17 cellular contexts compared by ENCODE assay signal in genomic region chr3:98623572-98624280, GRCh38. TPM values are rescaled to one million over a fixed set of nuclear protein-coding genes. Genes with fewer than 3 reads are reported as not detected.
DNase-seq lines count a peak whose midpoint lies in the region; ATAC-seq and TF ChIP-seq lines count a peak whose summit lies in the region.
"Had no signal": no experiment of that assay in that cellular context is flagged by ENCODE, and none has a peak within 500 bp of the region (broad histone marks: within the 10 kb centered on the region; RNA-seq: fewer than 3 reads in every experiment).

No MANE protein-coding gene starts in this region.

- ATAC-seq in activated naive CD4-positive, alpha-beta T cell treated with anti-CD3 and anti-CD28 coated beads, Interleukin-2, amount 50 U/mL, for 72 hours: no peak
- ATAC-seq in GM19455 (IDR thresholded peaks at IDR 0.05; ENCODE audit: unreplicated experiment): no peak
- ATAC-seq in HG02642 (IDR thresholded peaks at IDR 0.05; ENCODE audit: poor library complexity, unreplicated experiment): no peak
- ATAC-seq: CD8-positive, alpha-beta T cell; K562 had no signal

- no peaks in the 10 kb centered on the region for H3K36me3 ChIP-seq in H7 (replicated peaks; ENCODE audit: control insufficient read depth, insufficient read depth, low read length)
- no peaks in the 10 kb centered on the region for H3K36me3 ChIP-seq in PC-9 (ENCODE audit: low read depth)
- H3K36me3 ChIP-seq: BLaER1 treated with 17β-estradiol and CSF1 and Interleukin-3, amounts not matched to agents 10 nM and 100 nM had no signal

- no peak overlapping the region for H3K4me3 ChIP-seq in H7 (ENCODE audit: insufficient read depth, low read depth, low read length)
- H3K4me3 ChIP-seq in PC-9: no peak overlapping the region
- H3K4me3 ChIP-seq: BLaER1 treated with 17β-estradiol and CSF1 and Interleukin-3, amounts not matched to agents 10 nM and 100 nM; K562 had no signal

- H3K9me2 ChIP-seq in PC-9 (ENCODE audit: insufficient read depth): no peaks in the 10 kb centered on the region

- H3K4me2 ChIP-seq in PC-9: no peak overlapping the region
- H3K4me2 ChIP-seq: BLaER1 treated with 17β-estradiol and CSF1 and Interleukin-3, amounts not matched to agents 10 nM and 100 nM had no signal

- DNase-seq in H7: peak; percentile 2
- no peak for DNase-seq in PC-9
- peak; percentile 50 for DNase-seq in iPS DF 19.7 (ENCODE audit: low read depth, low spot score)
- peak; percentile 26 for DNase-seq in iPS-NIHi7 (ENCODE audit: extremely low spot score)
- DNase-seq in activated naive CD4-positive, alpha-beta T cell treated with anti-CD3 and anti-CD28 coated beads, Interleukin-2, amount 50 U/mL, for 72 hours (ENCODE audit: low spot score in 2 of 2): no peak
- no peak for DNase-seq in GOT3 (lab: John Stamatoyannopoulos, UW)
- DNase-seq: CD8-positive, alpha-beta T cell; DMS 273 treated with DMSO at 0.1 percent for 48 hours; DMS53; GDM1; IMR-90 had no signal

- H3K79me2 ChIP-seq in PC-9 (ENCODE audit: low read depth): no peaks in the 10 kb centered on the region

- 0 out of 2 replicates have a peak overlapping the region, but pooled peaks have one; percentile 7 for H2AFZ ChIP-seq in PC-9

- no peak overlapping the region for H3K27ac Mint-ChIP-seq in activated naive CD4-positive, alpha-beta T cell treated with anti-CD3 and anti-CD28 coated beads, Interleukin-2, amount 50 U/mL, for 72 hours
- H3K27ac Mint-ChIP-seq: B cell; CD8-positive, alpha-beta T cell had no signal

- no peaks in the 10 kb centered on the region for H3K36me3 Mint-ChIP-seq in activated naive CD4-positive, alpha-beta T cell treated with anti-CD3 and anti-CD28 coated beads, Interleukin-2, amount 50 U/mL, for 72 hours
- H3K36me3 Mint-ChIP-seq: CD8-positive, alpha-beta T cell had no signal

- no peaks in the 10 kb centered on the region for H3K27me3 ChIP-seq in H7 (ENCODE audit: control insufficient read depth, insufficient read depth, low read length)
- no peaks in the 10 kb centered on the region for H3K27me3 ChIP-seq in PC-9 (ENCODE audit: insufficient read depth, low read depth)
- H3K27me3 ChIP-seq: BLaER1 treated with 17β-estradiol and CSF1 and Interleukin-3, amounts not matched to agents 10 nM and 100 nM had no signal

- POLR2A ChIA-PET in PC-9 (lab: Charles Lee; ENCODE audit: unreplicated experiment): no interaction called here

- H4K20me1 ChIP-seq in PC-9 (ENCODE audit: insufficient read depth): no peaks in the 10 kb centered on the region
- H4K20me1 ChIP-seq: BLaER1 treated with 17β-estradiol and CSF1 and Interleukin-3, amounts not matched to agents 10 nM and 100 nM had no signal

- H3F3A ChIP-seq in PC-9 (ENCODE audit: insufficient read depth, low read depth): no peaks in the 10 kb centered on the region

- H3K27ac ChIP-seq in PC-9: no peak overlapping the region
- H3K27ac ChIP-seq: BLaER1 treated with 17β-estradiol and CSF1 and Interleukin-3, amounts not matched to agents 10 nM and 100 nM; HL-60 had no signal

- intact Hi-C loops in PC-9 (cut with micrococcal nuclease; ENCODE audit: unreplicated experiment): no loop called here

- no peaks in the 10 kb centered on the region for H3K9me3 ChIP-seq in PC-9 (ENCODE audit: insufficient read depth, low read depth)
- H3K9me3 ChIP-seq: BLaER1 treated with 17β-estradiol and CSF1 and Interleukin-3, amounts not matched to agents 10 nM and 100 nM had no signal

- CTCF ChIA-PET in PC-9 (lab: Charles Lee): no interaction called here

- no peak for TF ChIP-seq CTCF in PC-9 (conservative IDR thresholded peaks at IDR 0.05)

- no peaks in the 10 kb centered on the region for H3K4me1 ChIP-seq in PC-9 (replicated peaks; ENCODE audit: insufficient read depth)

- H3K9me3 Mint-ChIP-seq in activated naive CD4-positive, alpha-beta T cell treated with anti-CD3 and anti-CD28 coated beads, Interleukin-2, amount 50 U/mL, for 72 hours: no peaks in the 10 kb centered on the region
- H3K9me3 Mint-ChIP-seq: CD8-positive, alpha-beta T cell had no signal

- no TSS peak for BruUV-seq in PC-9 (replicated peaks; lab: Mats Ljungman, UMichigan)

RNA-seq across cellular contexts. Expression of gene CPOX, which starts 30.3 kb away (rescaled TPM):
- total RNA-seq in H7 (2014; rRNA removed; shearing (Covaris generic)): 36.6 and 39.4 TPM in 2 replicates
- total RNA-seq in PC-9 (2021): 30.4 and 35.2 TPM in 2 replicates
- total RNA-seq in activated naive CD4-positive, alpha-beta T cell treated with anti-CD3 and anti-CD28 coated beads, Interleukin-2, amount 50 U/mL, for 72 hours: 10 to 100 TPM; 39.4 to 47.0 TPM

Comparison
In these comparisons a context has a peak if more than half of its experiments do, and no peak if none do; other contexts are left out.
1. DNase-seq: peak in H7 (single experiment), iPS DF 19.7 (single experiment) and iPS-NIHi7 (single experiment); none in PC-9 (0 of 2), activated naive CD4-positive, alpha-beta T cell treated with anti-CD3 and anti-CD28 coated beads, Interleukin-2, amount 50 U/mL, for 72 hours (0 of 2) and GOT3 (single experiment).